ENCODE assay signal across 1 cellular context in the genomic region with DNA sequence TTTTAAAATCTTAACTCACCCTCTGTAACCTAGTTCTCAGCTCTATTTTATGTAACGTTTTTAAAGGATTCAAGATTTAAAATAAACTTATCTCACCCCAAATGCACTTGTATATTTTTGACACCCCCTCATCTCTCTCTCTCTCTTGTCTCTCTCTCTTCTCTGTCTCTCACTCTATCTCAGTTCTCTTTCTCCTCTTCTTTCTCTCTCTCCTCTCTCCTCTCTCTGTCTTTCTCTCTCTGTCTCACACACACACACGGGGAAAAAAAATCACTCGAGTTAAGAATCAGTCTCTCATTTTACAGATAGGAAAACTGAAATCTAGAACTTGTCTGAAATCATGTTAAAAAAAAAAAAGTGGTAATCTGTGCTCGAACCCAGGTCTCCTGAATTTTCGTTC.
TF ChIP-seq lines count a peak whose summit lies in the region.

No MANE protein-coding gene starts in this region.

TF ChIP-seq in A549, 52 proteins besides CTCF, POLR2A, EP300 and RAD21 (continued from another document):
- TF ChIP-seq, protein P1, sequence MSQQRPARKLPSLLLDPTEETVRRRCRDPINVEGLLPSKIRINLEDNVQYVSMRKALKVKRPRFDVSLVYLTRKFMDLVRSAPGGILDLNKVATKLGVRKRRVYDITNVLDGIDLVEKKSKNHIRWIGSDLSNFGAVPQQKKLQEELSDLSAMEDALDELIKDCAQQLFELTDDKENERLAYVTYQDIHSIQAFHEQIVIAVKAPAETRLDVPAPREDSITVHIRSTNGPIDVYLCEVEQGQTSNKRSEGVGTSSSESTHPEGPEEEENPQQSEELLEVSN (IDR thresholded peaks at IDR 0.05; ENCODE audit: borderline replicate concordance, low read depth): no peak
- no peak for TF ChIP-seq ATOH8 (CRISPR knock-in tag; IDR thresholded peaks at IDR 0.05; ENCODE audit: low read depth)
- no peak for TF ChIP-seq NR3C1 (IDR thresholded peaks at IDR 0.05)
- TF ChIP-seq ELK1 (IDR thresholded peaks at IDR 0.05; ENCODE audit: low read depth, low read length): no peak
- TF ChIP-seq ZC3H11A (IDR thresholded peaks at IDR 0.05): no peak
- TF ChIP-seq NFE2L2 (conservative IDR thresholded peaks at IDR 0.05; ENCODE audit: low read length): no peak
- TF ChIP-seq, protein P2, sequence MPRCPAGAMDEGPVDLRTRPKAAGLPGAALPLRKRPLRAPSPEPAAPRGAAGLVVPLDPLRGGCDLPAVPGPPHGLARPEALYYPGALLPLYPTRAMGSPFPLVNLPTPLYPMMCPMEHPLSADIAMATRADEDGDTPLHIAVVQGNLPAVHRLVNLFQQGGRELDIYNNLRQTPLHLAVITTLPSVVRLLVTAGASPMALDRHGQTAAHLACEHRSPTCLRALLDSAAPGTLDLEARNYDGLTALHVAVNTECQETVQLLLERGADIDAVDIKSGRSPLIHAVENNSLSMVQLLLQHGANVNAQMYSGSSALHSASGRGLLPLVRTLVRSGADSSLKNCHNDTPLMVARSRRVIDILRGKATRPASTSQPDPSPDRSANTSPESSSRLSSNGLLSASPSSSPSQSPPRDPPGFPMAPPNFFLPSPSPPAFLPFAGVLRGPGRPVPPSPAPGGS (IDR thresholded peaks at IDR 0.05): no peak
- no peak for TF ChIP-seq RNF2 (IDR thresholded peaks at IDR 0.05; ENCODE audit: borderline replicate concordance, low read depth)
